ENCODE assay signal across 22 cellular contexts in genomic region chr12:127980585-127980984, GRCh38.
"Had no signal": no experiment of that assay in that cellular context is flagged by ENCODE, and none has a peak within 500 bp of the region (broad histone marks: within the 10 kb centered on the region; RNA-seq: fewer than 3 reads in every experiment).

No MANE protein-coding gene starts in this region.

- H3K27me3 Mint-ChIP-seq: T-cell had no signal

- H3K27me3 ChIP-seq: MG63 had no signal

- H3K4me3 ChIP-seq: MG63 had no signal

- H3K4me3 Mint-ChIP-seq: T-cell had no signal

- H3K36me3 ChIP-seq: MG63 had no signal

- H3K9me3 ChIP-seq: MG63 had no signal

- H3K4me2 ChIP-seq: SK-N-SH had no signal

- H3K9ac ChIP-seq: SK-N-SH had no signal

- ATAC-seq: HepG2, Panc1, PC-3, T-cell had no signal

- H3K27ac Mint-ChIP-seq: T-cell had no signal

- DNase-seq: IMR-90, Karpas-422, KG1, MG63, NCI-H1105, NCI-H1417, NCI-H1436 treated with DMSO at 0.1 percent for 48 hours, NCI-H1694, NCI-H187 treated with DMSO at 0.1 percent for 48 hours, NCI-H2029 treated with DMSO at 0.1 percent for 48 hours, NCI-H2227 treated with DMSO at 0.1 percent for 48 hours, NCI-H524, NCI-H526 treated with DMSO at 0.1 percent for 48 hours, NCI-H774, PC-3, SHP77, SK-N-SH, SW 1271, T-cell had no signal

- H3K4me1 Mint-ChIP-seq: T-cell had no signal

- H3K27ac ChIP-seq: RWPE1 had no signal

- H3K36me3 Mint-ChIP-seq: T-cell had no signal
